ENCODE assay signal across 9 cellular contexts in the genomic region with DNA sequence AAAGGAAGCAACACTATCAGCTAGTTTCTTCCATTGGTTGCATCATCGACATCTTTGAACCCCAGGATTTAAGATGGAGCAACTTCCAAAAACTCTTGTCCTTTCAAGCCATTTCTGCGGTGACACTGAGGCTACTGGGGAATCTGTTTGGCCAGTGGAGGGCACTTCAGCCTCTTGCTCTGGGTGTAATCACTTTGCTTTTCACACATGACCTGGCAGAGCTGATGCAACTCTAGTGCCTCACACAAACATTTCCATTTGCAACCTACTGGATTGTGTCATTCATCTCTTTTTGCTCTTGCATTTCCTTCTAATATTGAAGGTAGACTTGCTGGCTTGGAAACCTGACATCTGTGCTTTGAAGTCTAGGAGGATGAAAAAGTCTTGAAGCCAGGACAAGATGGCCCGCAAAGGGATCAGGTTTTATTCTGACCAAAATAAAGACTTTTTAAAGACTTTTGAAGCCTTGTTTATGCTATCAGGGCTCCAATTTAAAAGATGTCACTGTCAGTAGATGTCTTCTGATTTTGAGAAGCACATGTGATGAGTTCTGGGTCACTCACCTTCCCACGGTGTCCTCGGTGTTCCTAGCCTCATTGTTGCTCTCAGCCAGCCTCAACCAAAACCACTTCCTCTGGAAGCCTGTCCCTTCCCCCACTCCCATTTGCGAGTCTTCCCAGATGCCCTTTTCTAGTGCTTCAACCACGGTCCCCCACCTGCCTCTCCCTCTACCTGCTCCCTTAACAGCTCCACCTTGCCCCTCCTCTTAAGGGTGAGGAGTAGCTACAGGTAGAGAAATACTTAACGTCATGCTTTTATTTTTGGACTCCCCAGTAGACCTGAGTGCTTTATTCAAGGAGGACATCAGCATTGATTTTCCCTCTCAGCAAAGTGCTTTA.
DNase-seq lines count a peak whose midpoint lies in the region; ATAC-seq, FAIRE-seq and TF ChIP-seq lines count a peak whose summit lies in the region.
"Had no signal": no experiment of that assay in that cellular context is flagged by ENCODE, and none has a peak within 500 bp of the region (broad histone marks: within the 10 kb centered on the region; RNA-seq: fewer than 3 reads in every experiment).

No MANE protein-coding gene starts in this region.

- no peaks in the 10 kb centered on the region for H3K36me3 Mint-ChIP-seq in activated T-helper 17 cell treated with anti-CD3 and anti-CD28 coated beads, Interleukin-2, amount 50 U/mL, for 72 hours (ENCODE audit: low read depth)

- H3K14ac ChIP-seq in IMR-90 (replicated peaks; ENCODE audit: low read depth, low read length) = peak overlapping the region; percentile 54

- H3K36me3 ChIP-seq in IMR-90 (ENCODE audit: control insufficient read depth, insufficient read depth, low read length) = no peaks in the 10 kb centered on the region
- H3K36me3 ChIP-seq in osteoblast (ENCODE audit: insufficient read depth, low read length) = no peaks in the 10 kb centered on the region
- H3K36me3 ChIP-seq: HAP-1 had no signal

- no peaks in the 10 kb centered on the region for H3K79me1 ChIP-seq in IMR-90 (ENCODE audit: low read depth in 1 of 2, low read length in 2 of 2)

- H3K23ac ChIP-seq in IMR-90 (ENCODE audit: low read depth, low read length) = peak overlapping the region; percentile 31; the same call in 1 of the 2 replicates

- 71% methylated on average over 8 of the region's 8 CpGs for WGBS in A549 (ENCODE audit: missing lambda C conversion rate)
- no CpG with 5 or more reads among the region's 8 CpGs for WGBS in IMR-90 (ENCODE audit: extremely low coverage in 2 of 2, insufficient read length in 1 of 2), 2 experiments

- peak overlapping the region; percentile 72; the same call in 2 of the 3 replicates for H2BK15ac ChIP-seq in IMR-90 (ENCODE audit: low read depth, low read length)

- no peak overlapping the region for H2BK5ac ChIP-seq in IMR-90 (ENCODE audit: low read depth, low read length, poor library complexity, severe bottlenecking)

- no peak for FAIRE-seq in A549 (lab: Jason Lieb, UNC)

- H3K9me3 ChIP-seq in A549 (peaks cover 10% of the 10 kb centered on the region; the same call in 1 of the 3 replicates), IMR-90 (ENCODE audit: control insufficient read depth, insufficient read depth, low read length) (peaks cover 3% of the 10 kb centered on the region; the same call in 1 of the 2 replicates), osteoblast (ENCODE audit: low read depth, low read length) (no peaks in the 10 kb centered on the region)
- H3K9me3 ChIP-seq: HAP-1 had no signal

- H3K27me3 Mint-ChIP-seq in activated T-helper 17 cell treated with anti-CD3 and anti-CD28 coated beads, Interleukin-2, amount 50 U/mL, for 72 hours = peaks cover 28% of the 10 kb centered on the region

- H2AFZ ChIP-seq in IMR-90 (replicated peaks; ENCODE audit: low read length, poor library complexity) = peak overlapping the region; percentile 39
- peak overlapping the region; percentile 27 for H2AFZ ChIP-seq in osteoblast (ENCODE audit: low read length)

- TF ChIP-seq POLR2A in A549 (IDR thresholded peaks at IDR 0.05; ENCODE audit: low read length) (no peak), IMR-90 (IDR thresholded peaks at IDR 0.05; ENCODE audit: low read depth, low read length) (no peak)

- H2BK120ac ChIP-seq in IMR-90 (ENCODE audit: low read depth, low read length) = peak overlapping the region; percentile 52

- no peaks in the 10 kb centered on the region for H3K79me2 ChIP-seq in osteoblast (ENCODE audit: insufficient read depth, low read length)

- in situ Hi-C loops in IMR-90 (cut with MboI; ENCODE audit: low sequenced_read_pairs) = no loop called here

- 0 out of 2 replicates have a peak overlapping the region, but pooled peaks have one; percentile 3 for H4K5ac ChIP-seq in IMR-90 (ENCODE audit: low read depth, low read length)

- peak overlapping the region; percentile 62 for H3K4ac ChIP-seq in IMR-90 (ENCODE audit: low read depth, low read length)

- no peak overlapping the region for H3K9ac ChIP-seq in IMR-90 (ENCODE audit: low read depth, low read length)

- peak overlapping the region; percentile 8 for H3K18ac ChIP-seq in IMR-90 (ENCODE audit: low read depth, low read length)

- H3K27ac ChIP-seq in A549 = peak overlapping the region; percentile 57 to 82
- H3K27ac ChIP-seq in IMR-90 (ENCODE audit: insufficient read depth, low read length) = no peak overlapping the region
- no peak overlapping the region for H3K27ac ChIP-seq in osteoblast (ENCODE audit: low read depth, low read length)

- peak overlapping the region; percentile 88 for H4K91ac ChIP-seq in IMR-90 (ENCODE audit: insufficient read depth, low read depth, low read length)

- H3K9me3 Mint-ChIP-seq in activated T-helper 17 cell treated with anti-CD3 and anti-CD28 coated beads, Interleukin-2, amount 50 U/mL, for 72 hours = peaks cover 3% of the 10 kb centered on the region

- peak; percentile 92 to 96 for ATAC-seq in A549
- peak; percentile 95 for ATAC-seq in IMR-90 (ENCODE audit: low read depth)
- no peak for ATAC-seq in GM21737 (IDR thresholded peaks at IDR 0.05; ENCODE audit: unreplicated experiment)
- no peak for ATAC-seq in activated T-helper 17 cell treated with anti-CD3 and anti-CD28 coated beads, Interleukin-2, amount 50 U/mL, for 72 hours (replicated peaks)

- H3K4me2 ChIP-seq in A549 = no peak overlapping the region
- no peak overlapping the region for H3K4me2 ChIP-seq in IMR-90 (ENCODE audit: low read depth, low read length)
- no peak overlapping the region for H3K4me2 ChIP-seq in osteoblast (ENCODE audit: insufficient read depth, low read length)

- H4K20me1 ChIP-seq in IMR-90 (ENCODE audit: insufficient read depth, low read length) = no peaks in the 10 kb centered on the region
- H4K20me1 ChIP-seq in osteoblast (ENCODE audit: insufficient read depth, low read length) = no peaks in the 10 kb centered on the region

- no TSS peak for BruUV-seq in IMR-90 (replicated peaks; lab: Mats Ljungman, UMichigan)

- H3K4me1 ChIP-seq in A549 (peaks cover 9% of the 10 kb centered on the region; the same call in 2 of the 3 replicates), IMR-90 (ENCODE audit: control insufficient read depth, insufficient read depth, low read length) (peaks cover 5% of the 10 kb centered on the region; the same call in 1 of the 2 replicates), osteoblast (ENCODE audit: insufficient read depth, low read length) (peaks cover 6% of the 10 kb centered on the region)
- H3K4me1 ChIP-seq: HAP-1 had no signal

- H3K4me1 Mint-ChIP-seq in activated T-helper 17 cell treated with anti-CD3 and anti-CD28 coated beads, Interleukin-2, amount 50 U/mL, for 72 hours = no peaks in the 10 kb centered on the region

- H3K27me3 ChIP-seq in IMR-90 (ENCODE audit: control insufficient read depth, insufficient read depth, low read length) (no peaks in the 10 kb centered on the region), osteoblast (ENCODE audit: insufficient read depth, low read length) (no peaks in the 10 kb centered on the region)

- peak; percentile 11 to 24; a peak in 2 of 5 replicates for TF ChIP-seq EP300 in A549 (IDR thresholded peaks at IDR 0.05)

- DNase-seq in A549 (ENCODE audit: low read depth in 1 of 2, low spot score in 1 of 2) = peak in 1 of 2 experiments; percentile 84
- no peak for DNase-seq in GM10248 (ENCODE audit: extremely low spot score)
- DNase-seq in IMR-90 = peak; percentile 89
- DNase-seq in RKO (ENCODE audit: low spot score) = peak; percentile 46
- peak; percentile 92 for DNase-seq in fibroblast of the aortic adventitia (ENCODE audit: low read depth)
- peak; percentile 73 for DNase-seq in osteoblast (ENCODE audit: insufficient read length, low spot score, missing footprints)

- H4K8ac ChIP-seq in IMR-90 (ENCODE audit: low read depth in 2 of 2, low read length in 2 of 2) = peak overlapping the region; percentile 38 to 73; a peak in 3 of 4 replicates

- H2BK20ac ChIP-seq in IMR-90 (ENCODE audit: low read depth, low read length) = peak overlapping the region; percentile 77

- dilution Hi-C loops in IMR-90 (cut with HindIII; ENCODE audit: low sequenced_read_pairs, unreplicated experiment) = no loop called here

- no peak overlapping the region for H2AK9ac ChIP-seq in IMR-90 (replicated peaks; ENCODE audit: low read depth, low read length, poor library complexity)

- POLR2A ChIA-PET in A549 (lab: Yijun Ruan, JAX) = no interaction called here
- POLR2A ChIA-PET in GM10248 (lab: Yijun Ruan, JAX) = no interaction called here
- POLR2A ChIA-PET in IMR-90 (lab: Charles Lee; ENCODE audit: unreplicated experiment) = interaction anchor here (0.5 kb wide), 1 partner anchor 57 kb away, joined by 5 read pairs; no protein-coding TSS in a partner anchor

- TF ChIP-seq RAD21 in A549 (conservative IDR thresholded peaks at IDR 0.05 in 1 of 2, IDR thresholded peaks at IDR 0.05 in 1 of 2) = peak; percentile 80 to 89
- TF ChIP-seq RAD21 in IMR-90 (IDR thresholded peaks at IDR 0.05; ENCODE audit: low read length) = peak; percentile 85

- peak overlapping the region; percentile 46 for H2AK5ac ChIP-seq in IMR-90 (ENCODE audit: low read depth, low read length)

- CTCF ChIA-PET in A549 (lab: Yijun Ruan, JAX) = interaction anchor here (0.6 to 4.8 kb wide), 24 partner anchors 8 to 988 kb away, joined by 3 to 41 read pairs (median 4); no protein-coding TSS in a partner anchor
- CTCF ChIA-PET in GM10248 (lab: Yijun Ruan, JAX) = interaction anchor here (0.9 to 6.6 kb wide), 2 partner anchors 10 to 15 kb away, joined by 4 to 49 read pairs; no protein-coding TSS in a partner anchor
- CTCF ChIA-PET in IMR-90 (lab: Yijun Ruan, JAX) = interaction anchor here (0.6 to 2.6 kb wide), 6 partner anchors 10 to 411 kb away, joined by 3 to 14 read pairs (median 4); no protein-coding TSS in a partner anchor

- no peaks in the 10 kb centered on the region for H3K9me1 ChIP-seq in IMR-90 (ENCODE audit: insufficient read depth, low read length)

- H3K27ac Mint-ChIP-seq in activated T-helper 17 cell treated with anti-CD3 and anti-CD28 coated beads, Interleukin-2, amount 50 U/mL, for 72 hours = no peak overlapping the region

- H3K4me3 Mint-ChIP-seq in activated T-helper 17 cell treated with anti-CD3 and anti-CD28 coated beads, Interleukin-2, amount 50 U/mL, for 72 hours = no peak overlapping the region

- no peak overlapping the region for H3K4me3 ChIP-seq in A549
- no peak overlapping the region for H3K4me3 ChIP-seq in IMR-90 (ENCODE audit: insufficient read depth, low read depth, low read length)
- H3K4me3 ChIP-seq in fibroblast of the aortic adventitia (ENCODE audit: low read depth, low read length) = no peak overlapping the region
- H3K4me3 ChIP-seq in osteoblast (ENCODE audit: insufficient read depth, low read length) = no peak overlapping the region
- H3K4me3 ChIP-seq: HAP-1 had no signal

- TF ChIP-seq CTCF in A549 (IDR thresholded peaks at IDR 0.05) (peak; percentile 68), GM10248 (IDR thresholded peaks at IDR 0.05; ENCODE audit: control extremely low read depth, extremely low read depth, low read depth, missing control alignments) (peak; percentile 25), IMR-90 (conservative IDR thresholded peaks at IDR 0.05; ENCODE audit: low read depth, low read length) (peak; percentile 81), fibroblast of the aortic adventitia (IDR thresholded peaks at IDR 0.05; ENCODE audit: insufficient read depth, low read length) (peak; percentile 78), osteoblast (IDR thresholded peaks at IDR 0.05; ENCODE audit: extremely low read depth, low read depth, low read length) (peak; percentile 83)

- intact Hi-C loops in IMR-90 (cut with micrococcal nuclease) = loop anchor here (1.0 to 10.0 kb wide), 7 partner anchors 70 to 713 kb away; partner anchors contain the start of genes KCNE4 and SCG2

- H3K56ac ChIP-seq in IMR-90 (ENCODE audit: extremely low read depth, insufficient read depth, low read length) = no peak overlapping the region

Comparison
In these comparisons a context has a peak if more than half of its experiments do, and no peak if none do; other contexts are left out.
1. ATAC-seq: peak in A549 (2 of 2) and IMR-90 (single experiment); none in GM21737 (single experiment) and activated T-helper 17 cell treated with anti-CD3 and anti-CD28 coated beads, Interleukin-2, amount 50 U/mL, for 72 hours (single experiment).
2. H3K27ac ChIP-seq: peak in A549 (2 of 2); none in IMR-90 (single experiment) and osteoblast (single experiment).
3. CTCF ChIP-seq: peak in every context shown above with its lines; median percentile 83 in osteoblast; 81 in IMR-90; 78 in fibroblast of the aortic adventitia; 68 in A549; 25 in GM10248.